Comparison of ENCODE assay signal across 21 cellular contexts in the genomic region with DNA sequence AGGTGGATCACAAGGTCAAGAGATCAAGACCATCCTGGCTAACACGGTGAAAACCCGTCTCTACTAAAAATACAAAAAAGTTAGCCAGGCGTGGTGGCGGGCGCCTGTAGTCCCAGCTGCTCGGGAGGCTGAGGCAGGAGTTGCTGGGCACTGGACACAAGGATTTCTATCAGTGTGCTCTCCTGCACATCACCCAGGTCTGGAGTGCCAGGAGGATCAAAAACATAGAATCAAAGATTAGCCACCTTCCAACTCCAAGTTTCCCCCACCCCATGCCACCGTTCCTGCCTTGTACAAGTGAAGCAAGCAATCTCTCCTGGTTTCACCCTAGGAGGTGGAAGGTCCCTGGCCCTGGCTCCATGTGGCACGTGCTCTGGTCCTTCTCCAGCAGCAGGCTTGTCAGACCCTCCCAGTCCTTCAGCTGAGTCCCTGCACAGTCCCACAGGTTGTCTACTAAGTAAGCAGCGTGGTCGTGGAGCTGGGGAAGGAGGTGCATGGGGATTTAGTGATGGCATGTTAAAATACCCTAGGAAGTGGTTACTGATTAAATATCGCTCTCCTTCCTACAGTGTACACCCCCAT. TPM values are rescaled to one million over a fixed set of nuclear protein-coding genes. Genes with fewer than 3 reads are reported as not detected.
"Had no signal": no experiment of that assay in that cellular context is flagged by ENCODE, and none has a peak within 500 bp of the region (broad histone marks: within the 10 kb centered on the region; RNA-seq: fewer than 3 reads in every experiment).

No MANE protein-coding gene starts in this region.

RNA-seq across cellular contexts. Expression of a gene that starts 28.7 kb away (rescaled TPM):
- total RNA-seq: myocyte, pulmonary artery endothelial cell, right atrium auricular region, skeletal muscle tissue, smooth muscle cell had no signal
- polyA plus RNA-seq: keratinocyte had no signal

RNA-seq across cellular contexts. Expression of a gene that starts 31.6 kb away (rescaled TPM):
- total RNA-seq: left cardiac atrium; left lung; lower leg skin; mesenteric fat pad; mucosa of descending colon; myocyte; naive thymus-derived CD4-positive, alpha-beta T cell; natural killer cell treated with Interleukin-12 subunit alpha and Interleukin-12 subunit beta and Interleukin-15 and Interleukin-18, amount 100 ng/mL, for 72 hours; omental fat pad; ovary; progenitor cell of endocrine pancreas; pulmonary artery endothelial cell; renal cortical epithelial cell; right atrium auricular region; right lobe of liver; skeletal muscle tissue; smooth muscle cell; tibial nerve; ureter had no signal
- polyA plus RNA-seq: keratinocyte, lung, smooth muscle cell had no signal

RNA-seq across cellular contexts. Expression of a gene that starts 59.7 kb away (rescaled TPM):
- total RNA-seq: left cardiac atrium; left lung; lower leg skin; mesenteric fat pad; mucosa of descending colon; naive thymus-derived CD4-positive, alpha-beta T cell; natural killer cell treated with Interleukin-12 subunit alpha and Interleukin-12 subunit beta and Interleukin-15 and Interleukin-18, amount 100 ng/mL, for 72 hours; omental fat pad; ovary; progenitor cell of endocrine pancreas; pulmonary artery endothelial cell; renal cortical epithelial cell; right atrium auricular region; right lobe of liver; skeletal muscle tissue; smooth muscle cell; tibial nerve; ureter had no signal
- polyA plus RNA-seq: keratinocyte, lung, smooth muscle cell had no signal
